1 cellular context compared by ENCODE assay signal in the genomic region with DNA sequence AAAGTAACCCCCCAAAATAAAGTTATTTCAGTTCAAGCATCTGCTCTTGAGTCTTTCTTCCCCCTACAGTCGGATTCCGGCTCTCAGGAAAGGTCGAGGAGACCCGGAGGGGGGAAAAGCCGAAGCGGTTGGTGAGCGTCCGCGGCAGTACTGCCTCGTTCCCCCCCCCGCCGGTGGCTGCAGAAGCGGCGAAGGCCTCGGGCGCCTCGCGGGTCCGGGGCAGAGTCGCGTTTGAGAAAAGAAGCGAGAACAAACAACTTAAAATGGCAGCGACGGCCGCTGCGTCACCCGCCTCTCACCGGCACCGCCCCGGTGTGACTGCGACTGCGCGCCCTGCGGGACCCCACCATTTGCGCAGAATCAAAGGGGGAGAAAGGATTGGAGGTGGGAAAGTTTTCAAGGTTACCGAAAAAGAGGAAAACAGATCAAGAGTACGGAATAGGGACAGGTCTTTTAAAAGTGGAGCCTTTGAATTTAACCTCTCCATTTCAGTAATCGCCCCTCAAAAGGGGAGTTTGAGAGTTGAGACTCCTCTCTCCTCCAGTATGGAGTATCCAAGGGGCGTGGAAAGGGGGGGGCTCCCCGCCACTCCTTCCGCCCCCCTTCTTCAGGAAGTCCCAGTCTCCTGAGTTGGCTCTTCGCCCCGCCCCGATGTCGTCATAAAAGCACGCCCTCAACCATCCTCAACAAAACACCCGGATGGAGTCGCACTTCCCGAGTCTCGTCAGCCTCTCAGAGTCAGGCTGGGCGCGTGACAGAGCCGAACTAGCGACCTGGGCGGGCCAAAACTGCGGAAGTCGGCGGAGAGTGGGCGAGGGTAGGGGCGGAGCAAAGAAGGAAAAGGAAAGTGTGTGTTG.
TF ChIP-seq lines count a peak whose summit lies in the region.

No MANE protein-coding gene starts in this region.

TF ChIP-seq in HepG2, 621 proteins besides CTCF, POLR2A, EP300 and RAD21 (continued from another document and continues in another):
- TF ChIP-seq ARID4A (CRISPR knock-in tag; IDR thresholded peaks at IDR 0.05; ENCODE audit: borderline replicate concordance) (peak; percentile 73; the same call in 1 of the 2 replicates), E2F2 (CRISPR knock-in tag; IDR thresholded peaks at IDR 0.05; ENCODE audit: borderline replicate concordance) (peak; percentile 79), ZNF510 (CRISPR knock-in tag; IDR thresholded peaks at IDR 0.05; ENCODE audit: low read depth) (0 out of 2 replicates have a peak, but pooled peaks have one; percentile 42), TBX2 (CRISPR knock-in tag; IDR thresholded peaks at IDR 0.05; ENCODE audit: borderline replicate concordance) (peak; percentile 65; the same call in 1 of the 2 replicates), SOX13 (IDR thresholded peaks at IDR 0.05) (no peak; the same call in 1 of the 2 replicates), SOX13 (CRISPR knock-in tag; conservative IDR thresholded peaks at IDR 0.05 in 1 of 2, IDR thresholded peaks at IDR 0.05 in 1 of 2) (peak in 1 of 2 experiments; percentile 56; a peak in 2 of 4 replicates), YY1 (IDR thresholded peaks at IDR 0.05; ENCODE audit: insufficient read depth, insufficient replicate concordance, low read depth, low read length) (peak; percentile 95), SETDB1 (CRISPR knock-in tag; IDR thresholded peaks at IDR 0.05; ENCODE audit: borderline replicate concordance) (no peak), ZNF367 (CRISPR knock-in tag; IDR thresholded peaks at IDR 0.05; ENCODE audit: borderline replicate concordance) (no peak), STAT6 (CRISPR knock-in tag; IDR thresholded peaks at IDR 0.05; ENCODE audit: borderline replicate concordance) (no peak; the same call in none of the 2 replicates), NR1H2 (CRISPR knock-in tag; IDR thresholded peaks at IDR 0.05; ENCODE audit: borderline replicate concordance, low read depth) (no peak), GABPB1 (CRISPR knock-in tag; IDR thresholded peaks at IDR 0.05) (peak; percentile 93), ZKSCAN8 (CRISPR knock-in tag; IDR thresholded peaks at IDR 0.05; ENCODE audit: borderline replicate concordance) (no peak; the same call in 1 of the 2 replicates), HMG20B (CRISPR knock-in tag; conservative IDR thresholded peaks at IDR 0.05) (peak; percentile 29; the same call in 1 of the 2 replicates), CBFB (CRISPR knock-in tag; IDR thresholded peaks at IDR 0.05) (no peak), ZIK1 (CRISPR knock-in tag; IDR thresholded peaks at IDR 0.05; ENCODE audit: borderline replicate concordance, low read depth) (no peak), ZEB1 (IDR thresholded peaks at IDR 0.05; ENCODE audit: insufficient replicate concordance, low read depth) (peak; percentile 91), SOX5 (CRISPR knock-in tag; IDR thresholded peaks at IDR 0.05; ENCODE audit: borderline replicate concordance) (peak; percentile 26; the same call in 1 of the 2 replicates), FOXA3 (CRISPR knock-in tag; IDR thresholded peaks at IDR 0.05) (peak; percentile 60), ZNF44 (CRISPR knock-in tag; IDR thresholded peaks at IDR 0.05) (0 out of 2 replicates have a peak, but pooled peaks have one; percentile 22), CENPT (CRISPR knock-in tag; IDR thresholded peaks at IDR 0.05; ENCODE audit: low read depth) (no peak), ZNF362 (CRISPR knock-in tag; IDR thresholded peaks at IDR 0.05; ENCODE audit: borderline replicate concordance) (no peak), CBX2 (IDR thresholded peaks at IDR 0.05; ENCODE audit: low read depth, low read length) (no peak), CBX2 (CRISPR knock-in tag; IDR thresholded peaks at IDR 0.05; ENCODE audit: low read depth) (no peak), ERF (CRISPR knock-in tag; IDR thresholded peaks at IDR 0.05) (peak; percentile 65), SALL2 (CRISPR knock-in tag; IDR thresholded peaks at IDR 0.05) (peak; percentile 39; the same call in 1 of the 2 replicates), GZF1 (CRISPR knock-in tag; IDR thresholded peaks at IDR 0.05) (no peak), ZNF232 (CRISPR knock-in tag; IDR thresholded peaks at IDR 0.05; ENCODE audit: borderline replicate concordance) (peak; percentile 93; the same call in 1 of the 2 replicates), MAFK (conservative IDR thresholded peaks at IDR 0.05 in 1 of 2, IDR thresholded peaks at IDR 0.05 in 1 of 2; ENCODE audit: low read length in 2 of 2) (peak; percentile 4 to 24; a peak in 1 of 4 replicates), DNMT1 (CRISPR knock-in tag; IDR thresholded peaks at IDR 0.05) (no peak), ZNF276 (CRISPR knock-in tag; IDR thresholded peaks at IDR 0.05; ENCODE audit: low read depth) (no peak), BCL6 (CRISPR knock-in tag; IDR thresholded peaks at IDR 0.05) (peak; percentile 59)
- TF ChIP-seq, protein P1, sequence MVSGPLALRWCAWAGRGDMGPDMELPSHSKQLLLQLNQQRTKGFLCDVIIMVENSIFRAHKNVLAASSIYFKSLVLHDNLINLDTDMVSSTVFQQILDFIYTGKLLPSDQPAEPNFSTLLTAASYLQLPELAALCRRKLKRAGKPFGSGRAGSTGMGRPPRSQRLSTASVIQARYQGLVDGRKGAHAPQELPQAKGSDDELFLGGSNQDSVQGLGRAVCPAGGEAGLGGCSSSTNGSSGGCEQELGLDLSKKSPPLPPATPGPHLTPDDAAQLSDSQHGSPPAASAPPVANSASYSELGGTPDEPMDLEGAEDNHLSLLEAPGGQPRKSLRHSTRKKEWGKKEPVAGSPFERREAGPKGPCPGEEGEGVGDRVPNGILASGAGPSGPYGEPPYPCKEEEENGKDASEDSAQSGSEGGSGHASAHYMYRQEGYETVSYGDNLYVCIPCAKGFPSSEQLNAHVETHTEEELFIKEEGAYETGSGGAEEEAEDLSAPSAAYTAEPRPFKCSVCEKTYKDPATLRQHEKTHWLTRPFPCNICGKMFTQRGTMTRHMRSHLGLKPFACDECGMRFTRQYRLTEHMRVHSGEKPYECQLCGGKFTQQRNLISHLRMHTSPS (CRISPR knock-in tag; IDR thresholded peaks at IDR 0.05; ENCODE audit: low read depth), result no peak; the same call in 1 of the 2 replicates
- TF ChIP-seq, protein P2, sequence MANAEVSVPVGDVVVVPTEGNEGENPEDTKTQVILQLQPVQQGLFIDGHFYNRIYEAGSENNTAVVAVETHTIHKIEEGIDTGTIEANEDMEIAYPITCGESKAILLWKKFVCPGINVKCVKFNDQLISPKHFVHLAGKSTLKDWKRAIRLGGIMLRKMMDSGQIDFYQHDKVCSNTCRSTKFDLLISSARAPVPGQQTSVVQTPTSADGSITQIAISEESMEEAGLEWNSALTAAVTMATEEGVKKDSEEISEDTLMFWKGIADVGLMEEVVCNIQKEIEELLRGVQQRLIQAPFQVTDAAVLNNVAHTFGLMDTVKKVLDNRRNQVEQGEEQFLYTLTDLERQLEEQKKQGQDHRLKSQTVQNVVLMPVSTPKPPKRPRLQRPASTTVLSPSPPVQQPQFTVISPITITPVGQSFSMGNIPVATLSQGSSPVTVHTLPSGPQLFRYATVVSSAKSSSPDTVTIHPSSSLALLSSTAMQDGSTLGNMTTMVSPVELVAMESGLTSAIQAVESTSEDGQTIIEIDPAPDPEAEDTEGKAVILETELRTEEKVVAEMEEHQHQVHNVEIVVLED (CRISPR knock-in tag; IDR thresholded peaks at IDR 0.05; ENCODE audit: borderline replicate concordance), result peak; percentile 80
- TF ChIP-seq, protein P3, sequence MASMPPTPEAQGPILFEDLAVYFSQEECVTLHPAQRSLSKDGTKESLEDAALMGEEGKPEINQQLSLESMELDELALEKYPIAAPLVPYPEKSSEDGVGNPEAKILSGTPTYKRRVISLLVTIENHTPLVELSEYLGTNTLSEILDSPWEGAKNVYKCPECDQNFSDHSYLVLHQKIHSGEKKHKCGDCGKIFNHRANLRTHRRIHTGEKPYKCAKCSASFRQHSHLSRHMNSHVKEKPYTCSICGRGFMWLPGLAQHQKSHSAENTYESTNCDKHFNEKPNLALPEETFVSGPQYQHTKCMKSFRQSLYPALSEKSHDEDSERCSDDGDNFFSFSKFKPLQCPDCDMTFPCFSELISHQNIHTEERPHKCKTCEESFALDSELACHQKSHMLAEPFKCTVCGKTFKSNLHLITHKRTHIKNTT (CRISPR knock-in tag; IDR thresholded peaks at IDR 0.05), result peak; percentile 16; the same call in 1 of the 2 replicates
- TF ChIP-seq, protein P4, sequence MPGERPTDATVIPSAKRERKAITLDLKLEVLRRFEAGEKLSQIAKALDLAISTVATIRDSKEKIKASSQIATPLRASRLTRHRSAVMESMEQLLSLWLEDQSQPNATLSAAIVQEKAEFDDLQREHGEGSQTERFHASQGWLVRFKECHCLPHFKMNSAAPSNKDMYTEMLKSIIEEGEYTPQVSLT (CRISPR knock-in tag; IDR thresholded peaks at IDR 0.05; ENCODE audit: borderline replicate concordance, low read depth), result no peak
- TF ChIP-seq, protein P5, sequence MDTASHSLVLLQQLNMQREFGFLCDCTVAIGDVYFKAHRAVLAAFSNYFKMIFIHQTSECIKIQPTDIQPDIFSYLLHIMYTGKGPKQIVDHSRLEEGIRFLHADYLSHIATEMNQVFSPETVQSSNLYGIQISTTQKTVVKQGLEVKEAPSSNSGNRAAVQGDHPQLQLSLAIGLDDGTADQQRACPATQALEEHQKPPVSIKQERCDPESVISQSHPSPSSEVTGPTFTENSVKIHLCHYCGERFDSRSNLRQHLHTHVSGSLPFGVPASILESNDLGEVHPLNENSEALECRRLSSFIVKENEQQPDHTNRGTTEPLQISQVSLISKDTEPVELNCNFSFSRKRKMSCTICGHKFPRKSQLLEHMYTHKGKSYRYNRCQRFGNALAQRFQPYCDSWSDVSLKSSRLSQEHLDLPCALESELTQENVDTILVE (CRISPR knock-in tag; IDR thresholded peaks at IDR 0.05), result no peak; the same call in 1 of the 2 replicates
